1 cellular context compared by ENCODE assay signal in the genomic region with DNA sequence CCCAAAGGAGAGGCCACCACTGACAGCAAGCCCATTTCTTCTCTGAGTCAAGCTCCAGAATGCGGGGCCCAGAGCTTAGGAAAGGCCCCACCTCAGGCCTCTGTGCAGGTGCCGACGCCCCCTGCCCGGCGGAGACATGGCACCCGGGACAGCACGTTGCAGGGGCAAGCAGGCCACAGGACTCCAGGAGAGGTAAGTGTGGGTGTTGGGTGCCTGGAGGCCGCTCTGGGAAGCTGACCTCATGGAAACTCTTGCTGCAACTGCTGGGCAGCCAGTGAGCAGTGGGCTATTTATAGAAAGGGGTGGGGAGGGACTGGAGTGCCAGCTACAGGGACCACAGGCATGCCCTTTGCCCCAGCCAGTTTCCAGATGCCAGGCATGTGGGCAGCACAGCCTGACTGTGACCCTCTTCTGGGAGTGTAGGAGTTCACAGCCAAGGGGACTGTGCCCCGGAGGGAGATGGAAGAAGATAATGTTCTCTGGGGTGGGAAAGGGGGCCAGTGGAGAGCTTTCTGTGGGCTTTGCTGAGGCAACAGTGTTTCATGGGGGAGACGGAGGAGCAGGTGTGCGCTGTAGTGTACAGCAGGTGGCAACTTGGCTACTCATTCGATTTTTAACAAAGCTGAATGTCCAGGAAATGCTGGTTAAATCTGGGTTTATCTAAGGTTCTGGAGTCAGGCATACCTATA.
TF ChIP-seq lines count a peak whose summit lies in the region.

No MANE protein-coding gene starts in this region.

TF ChIP-seq in A549, 52 proteins besides CTCF, POLR2A, EP300 and RAD21:
- 0 out of 4 replicates have a peak, but pooled peaks of 1 of the 2 experiments have one; percentile 23 for TF ChIP-seq CEBPB (IDR thresholded peaks at IDR 0.05)
- no peak for TF ChIP-seq EHF (CRISPR knock-in tag; IDR thresholded peaks at IDR 0.05)
- peak; percentile 12; the same call in 1 of the 2 replicates for TF ChIP-seq HOXB13 (CRISPR knock-in tag; IDR thresholded peaks at IDR 0.05; ENCODE audit: low read depth)
- TF ChIP-seq BHLHE40 (IDR thresholded peaks at IDR 0.05; ENCODE audit: low read depth, low read length), result no peak
- TF ChIP-seq MYC (IDR thresholded peaks at IDR 0.05; ENCODE audit: borderline replicate concordance, low read length), result no peak
